ENCODE assay signal across 13 cellular contexts in genomic region chr6:31525932-31526591, GRCh38. TPM values are rescaled to one million over a fixed set of nuclear protein-coding genes. Genes with fewer than 3 reads are reported as not detected.
DNase-seq lines count a peak whose midpoint lies in the region; ATAC-seq and TF ChIP-seq lines count a peak whose summit lies in the region.
"Had no signal": no experiment of that assay in that cellular context is flagged by ENCODE, and none has a peak within 500 bp of the region (broad histone marks: within the 10 kb centered on the region; RNA-seq: fewer than 3 reads in every experiment).

No MANE protein-coding gene starts in this region.

- no peaks in the 10 kb centered on the region for H3K79me2 ChIP-seq in ACC112 (ENCODE audit: control insufficient read depth, insufficient read depth, low read length, unreplicated experiment)

- DNase-seq in M059J (ENCODE audit: low read depth) (peak; percentile 86), choroid plexus epithelial cell (ENCODE audit: low read depth) (peak; percentile 64), lung microvascular endothelial cell (ENCODE audit: low read depth in 2 of 2) (peak; percentile 26 to 89), HPDE6-E6E7 (ENCODE audit: extremely low spot score) (no peak), breast epithelium (ENCODE audit: low spot score in 2 of 2) (no peak), neuronal stem cell (ENCODE audit: low spot score) (no peak)
- DNase-seq: BE2C, DND-41, mammary epithelial cell had no signal

- H2AK5ac ChIP-seq in neuronal stem cell (ENCODE audit: low read depth, low read length) = no peak overlapping the region

- H3K4ac ChIP-seq in neuronal stem cell (ENCODE audit: low read length) = no peak overlapping the region

- intact Hi-C loops in breast epithelium (cut with DNase I; ENCODE audit: low total_unique reads) = no loop called here

- H3K36me3 ChIP-seq in ACC112 (ENCODE audit: insufficient read depth, low read length) (peaks cover 3% of the 10 kb centered on the region; the same call in 1 of the 2 replicates), breast epithelium (no peaks in the 10 kb centered on the region), neuronal stem cell (replicated peaks in 1 of 2; ENCODE audit: control insufficient read depth in 2 of 2, insufficient read depth in 2 of 2, low read length in 2 of 2) (peaks cover 12 to 18% of the 10 kb centered on the region in 2 donors)

- H4K91ac ChIP-seq in neuronal stem cell (ENCODE audit: low read depth, low read length, poor library complexity) = no peak overlapping the region

- H2BK15ac ChIP-seq in neuronal stem cell (ENCODE audit: low read length) = no peak overlapping the region

- no peak for TF ChIP-seq CTCF in choroid plexus epithelial cell (conservative IDR thresholded peaks at IDR 0.05; ENCODE audit: low read depth, low read length)
- no peak for TF ChIP-seq CTCF in breast epithelium (IDR thresholded peaks at IDR 0.05)

- TF ChIP-seq POLR2A in breast epithelium (IDR thresholded peaks at IDR 0.05) = no peak

- H3K4me1 ChIP-seq in ACC112 (ENCODE audit: control insufficient read depth, insufficient read depth, low read length, unreplicated experiment) (peaks cover 22% of the 10 kb centered on the region), breast epithelium (no peaks in the 10 kb centered on the region), neuronal stem cell (ENCODE audit: control insufficient read depth in 2 of 2, insufficient read depth in 1 of 2, low read depth in 1 of 2, low read length in 2 of 2) (peaks cover 0 to 2% of the 10 kb centered on the region in 2 donors)

- H3K4me2 ChIP-seq in neuronal stem cell (ENCODE audit: insufficient read depth, low read length, poor library complexity, severe bottlenecking) = no peak overlapping the region

- no peak overlapping the region for H3K23ac ChIP-seq in neuronal stem cell (ENCODE audit: low read depth, low read length, poor library complexity)

- no peak for ATAC-seq in GM19397 (IDR thresholded peaks at IDR 0.05; ENCODE audit: unreplicated experiment)
- ATAC-seq: WTC11 had no signal

- H3K18ac ChIP-seq in neuronal stem cell (ENCODE audit: low read length) = no peak overlapping the region

- H3K27me3 ChIP-seq in ACC112 (ENCODE audit: insufficient read depth, low read length) = no peaks in the 10 kb centered on the region
- H3K27me3 ChIP-seq in breast epithelium = no peaks in the 10 kb centered on the region
- no peaks in the 10 kb centered on the region for H3K27me3 ChIP-seq in neuronal stem cell (ENCODE audit: control insufficient read depth in 3 of 3, insufficient read depth in 3 of 3, low read depth in 1 of 3, low read length in 3 of 3)

- no peaks in the 10 kb centered on the region for H3K79me1 ChIP-seq in neuronal stem cell (ENCODE audit: low read depth, low read length)

- WGBS in neuronal stem cell (ENCODE audit: extremely low coverage in 2 of 2, insufficient read length in 2 of 2, insufficient replicate concordance in 1 of 2), 2 donors = no CpG with 5 or more reads among the region's 4 CpGs

- H4K8ac ChIP-seq in neuronal stem cell (ENCODE audit: low read depth, low read length) = no peak overlapping the region

- H3K14ac ChIP-seq in neuronal stem cell (ENCODE audit: low read length) = no peak overlapping the region

- no peak overlapping the region for H3K9ac ChIP-seq in neuronal stem cell (ENCODE audit: low read depth, low read length, poor library complexity)

- no peak overlapping the region for H2BK12ac ChIP-seq in neuronal stem cell (ENCODE audit: low read length)

- no peaks in the 10 kb centered on the region for H3K9me3 ChIP-seq in breast epithelium
- peaks cover 0 to 2% of the 10 kb centered on the region in 2 donors for H3K9me3 ChIP-seq in neuronal stem cell (replicated peaks in 1 of 2; ENCODE audit: control insufficient read depth in 2 of 2, insufficient read depth in 1 of 2, low read depth in 1 of 2, low read length in 2 of 2)
- H3K9me3 ChIP-seq: BE2C had no signal

- H2AFZ ChIP-seq in ACC112 (ENCODE audit: low read length, unreplicated experiment) (peak overlapping the region; percentile 5), neuronal stem cell (ENCODE audit: low read length) (no peak overlapping the region)

- H2BK5ac ChIP-seq in neuronal stem cell (ENCODE audit: low read length) = no peak overlapping the region

- peak overlapping the region; percentile 83 for H3K27ac ChIP-seq in ACC112 (ENCODE audit: low read depth, low read length)
- no peak overlapping the region for H3K27ac ChIP-seq in breast epithelium
- H3K27ac ChIP-seq in neuronal stem cell (replicated peaks; ENCODE audit: low read length) = no peak overlapping the region

- no peak overlapping the region for H2BK120ac ChIP-seq in neuronal stem cell (ENCODE audit: low read depth, low read length)

- H3K4me3 ChIP-seq in ACC112 (ENCODE audit: low read depth, low read length) (no peak overlapping the region), choroid plexus epithelial cell (ENCODE audit: low read depth, low read length) (no peak overlapping the region), breast epithelium (no peak overlapping the region), neuronal stem cell (ENCODE audit: low read length in 2 of 2) (no peak overlapping the region)

RNA-seq across cellular contexts. Expression of gene MCCD1, which starts 2.7 kb away (rescaled TPM):
- total RNA-seq in M059J (2014; rRNA removed; shearing (Covaris generic)) = not detected in 2 replicates
- total RNA-seq in lung microvascular endothelial cell = not detected in 2 replicates
- not detected for total RNA-seq in breast epithelium
- polyA plus RNA-seq in neuronal stem cell (2013, experiment 1 of 2) = not detected
- polyA plus RNA-seq in neuronal stem cell (2013, experiment 2 of 2) = not detected
- total RNA-seq: mammary epithelial cell, ureter, WTC11 had no signal
- polyA plus RNA-seq: mammary epithelial cell had no signal

RNA-seq across cellular contexts. Expression of gene DDX39B, which starts 15.7 kb away (rescaled TPM):
- total RNA-seq in M059J (2014; rRNA removed; shearing (Covaris generic)) = 351 and 506 TPM in 2 replicates
- total RNA-seq in lung microvascular endothelial cell (180 and 306 TPM in 2 replicates), breast epithelium (100 to 1,000 TPM; 315 to 336 (median 334) TPM)
- 297 TPM for polyA plus RNA-seq in neuronal stem cell (2013, experiment 1 of 2)
- 291 TPM for polyA plus RNA-seq in neuronal stem cell (2013, experiment 2 of 2)

RNA-seq across cellular contexts. Expression of gene ATP6V1G2, which starts 20.3 kb away (rescaled TPM):
- 0.20 TPM in 1 of 2 replicates, not detected in the other for total RNA-seq in M059J (2014; rRNA removed; shearing (Covaris generic))
- 0.20 and 0.22 TPM in 2 replicates for total RNA-seq in lung microvascular endothelial cell
- total RNA-seq in breast epithelium = 1 to 10 TPM in 2 of 3 donors, under 1 TPM in 1; 0.44 to 1.8 (median 1.6) TPM
- polyA plus RNA-seq in neuronal stem cell (2013, experiment 1 of 2) = 6.0 TPM
- 5.1 TPM for polyA plus RNA-seq in neuronal stem cell (2013, experiment 2 of 2)

RNA-seq across cellular contexts. Expression of gene NFKBIL1, which starts 21.3 kb away (rescaled TPM):
- total RNA-seq in M059J (2014; rRNA removed; shearing (Covaris generic)) = 12.8 and 25.7 TPM in 2 replicates
- total RNA-seq in lung microvascular endothelial cell (17.9 and 23.0 TPM in 2 replicates), breast epithelium (10 to 100 TPM; 22.3 to 34.7 (median 26.5) TPM)
- polyA plus RNA-seq in neuronal stem cell (2013, experiment 1 of 2) = 22.2 TPM
- 22.0 TPM for polyA plus RNA-seq in neuronal stem cell (2013, experiment 2 of 2)

RNA-seq across cellular contexts. Expression of gene MICB, which starts 28.1 kb away (rescaled TPM):
- 47.6 and 59.9 TPM in 2 replicates for total RNA-seq in M059J (2014; rRNA removed; shearing (Covaris generic))
- 5.0 and 9.8 TPM in 2 replicates for total RNA-seq in lung microvascular endothelial cell
- total RNA-seq in breast epithelium = 1 to 10 TPM; 2.9 to 4.6 (median 4.0) TPM
- polyA plus RNA-seq in neuronal stem cell (2013, experiment 1 of 2) = 9.5 TPM
- polyA plus RNA-seq in neuronal stem cell (2013, experiment 2 of 2) = 9.4 TPM

Comparison
In these comparisons a context has a peak if more than half of its experiments do, and no peak if none do; other contexts are left out.
1. DNase-seq: peak in M059J (single experiment), choroid plexus epithelial cell (single experiment) and lung microvascular endothelial cell (2 of 2); none in HPDE6-E6E7 (single experiment), breast epithelium (0 of 2) and neuronal stem cell (single experiment).